1 cellular context compared by ENCODE assay signal in the genomic region with DNA sequence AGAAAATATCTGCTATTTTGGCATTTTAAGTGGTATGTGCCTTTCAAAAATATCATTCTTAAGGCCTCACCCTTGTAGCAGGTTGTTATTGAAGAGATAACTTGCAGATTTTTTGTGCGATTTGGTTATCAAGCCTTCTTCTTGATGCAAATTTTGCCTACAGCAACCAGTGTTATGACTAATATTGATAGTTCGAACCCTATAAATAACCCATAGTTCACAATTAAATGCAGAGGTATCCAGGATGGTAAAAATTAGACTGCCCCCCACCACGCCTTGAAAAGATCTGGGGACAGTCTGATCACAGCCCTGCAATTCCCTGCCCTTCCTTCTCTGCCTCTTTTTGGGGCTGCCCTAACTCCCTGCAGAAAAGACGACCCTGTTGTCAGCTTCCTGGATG.
TF ChIP-seq lines count a peak whose summit lies in the region.

No MANE protein-coding gene starts in this region.

TF ChIP-seq in GM12878, 131 proteins besides CTCF, POLR2A, EP300 and RAD21 (continued from another document):
- TF ChIP-seq REST (IDR thresholded peaks at IDR 0.05; ENCODE audit: low read depth, low read length) = no peak
- no peak for TF ChIP-seq YY1 (IDR thresholded peaks at IDR 0.05; ENCODE audit: low read depth, low read length)
- no peak for TF ChIP-seq ZNF207 (IDR thresholded peaks at IDR 0.05; ENCODE audit: borderline replicate concordance)
- TF ChIP-seq SPI1 (IDR thresholded peaks at IDR 0.05; ENCODE audit: borderline replicate concordance, insufficient read depth, low read depth, low read length) = no peak
- TF ChIP-seq, protein P1, sequence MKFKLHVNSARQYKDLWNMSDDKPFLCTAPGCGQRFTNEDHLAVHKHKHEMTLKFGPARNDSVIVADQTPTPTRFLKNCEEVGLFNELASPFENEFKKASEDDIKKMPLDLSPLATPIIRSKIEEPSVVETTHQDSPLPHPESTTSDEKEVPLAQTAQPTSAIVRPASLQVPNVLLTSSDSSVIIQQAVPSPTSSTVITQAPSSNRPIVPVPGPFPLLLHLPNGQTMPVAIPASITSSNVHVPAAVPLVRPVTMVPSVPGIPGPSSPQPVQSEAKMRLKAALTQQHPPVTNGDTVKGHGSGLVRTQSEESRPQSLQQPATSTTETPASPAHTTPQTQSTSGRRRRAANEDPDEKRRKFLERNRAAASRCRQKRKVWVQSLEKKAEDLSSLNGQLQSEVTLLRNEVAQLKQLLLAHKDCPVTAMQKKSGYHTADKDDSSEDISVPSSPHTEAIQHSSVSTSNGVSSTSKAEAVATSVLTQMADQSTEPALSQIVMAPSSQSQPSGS (IDR thresholded peaks at IDR 0.05; ENCODE audit: low read length) = peak; percentile 59; the same call in 1 of the 2 replicates
- TF ChIP-seq, protein P2, sequence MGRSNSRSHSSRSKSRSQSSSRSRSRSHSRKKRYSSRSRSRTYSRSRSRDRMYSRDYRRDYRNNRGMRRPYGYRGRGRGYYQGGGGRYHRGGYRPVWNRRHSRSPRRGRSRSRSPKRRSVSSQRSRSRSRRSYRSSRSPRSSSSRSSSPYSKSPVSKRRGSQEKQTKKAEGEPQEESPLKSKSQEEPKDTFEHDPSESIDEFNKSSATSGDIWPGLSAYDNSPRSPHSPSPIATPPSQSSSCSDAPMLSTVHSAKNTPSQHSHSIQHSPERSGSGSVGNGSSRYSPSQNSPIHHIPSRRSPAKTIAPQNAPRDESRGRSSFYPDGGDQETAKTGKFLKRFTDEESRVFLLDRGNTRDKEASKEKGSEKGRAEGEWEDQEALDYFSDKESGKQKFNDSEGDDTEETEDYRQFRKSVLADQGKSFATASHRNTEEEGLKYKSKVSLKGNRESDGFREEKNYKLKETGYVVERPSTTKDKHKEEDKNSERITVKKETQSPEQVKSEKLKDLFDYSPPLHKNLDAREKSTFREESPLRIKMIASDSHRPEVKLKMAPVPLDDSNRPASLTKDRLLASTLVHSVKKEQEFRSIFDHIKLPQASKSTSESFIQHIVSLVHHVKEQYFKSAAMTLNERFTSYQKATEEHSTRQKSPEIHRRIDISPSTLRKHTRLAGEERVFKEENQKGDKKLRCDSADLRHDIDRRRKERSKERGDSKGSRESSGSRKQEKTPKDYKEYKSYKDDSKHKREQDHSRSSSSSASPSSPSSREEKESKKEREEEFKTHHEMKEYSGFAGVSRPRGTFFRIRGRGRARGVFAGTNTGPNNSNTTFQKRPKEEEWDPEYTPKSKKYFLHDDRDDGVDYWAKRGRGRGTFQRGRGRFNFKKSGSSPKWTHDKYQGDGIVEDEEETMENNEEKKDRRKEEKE (IDR thresholded peaks at IDR 0.05) = no peak
- no peak; a peak in 1 of 4 replicates for TF ChIP-seq CEBPB (IDR thresholded peaks at IDR 0.05; ENCODE audit: borderline replicate concordance in 1 of 2, low read depth in 2 of 2, low read length in 2 of 2)
- no peak for TF ChIP-seq IKZF1 (conservative IDR thresholded peaks at IDR 0.05)
- TF ChIP-seq CREM (IDR thresholded peaks at IDR 0.05; ENCODE audit: low read depth) = no peak
- TF ChIP-seq SIN3A (IDR thresholded peaks at IDR 0.05; ENCODE audit: low read depth, low read length) = no peak
